In genomic region chr17:76688165-76688622, GRCh38 we compare ENCODE assay signal across 9 cellular contexts. TPM values are rescaled to one million over a fixed set of nuclear protein-coding genes. Genes with fewer than 3 reads are reported as not detected.
DNase-seq lines count a peak whose midpoint lies in the region; ATAC-seq, FAIRE-seq and TF ChIP-seq lines count a peak whose summit lies in the region.
"Had no signal": no experiment of that assay in that cellular context is flagged by ENCODE, and none has a peak within 500 bp of the region (broad histone marks: within the 10 kb centered on the region; RNA-seq: fewer than 3 reads in every experiment).

No MANE protein-coding gene starts in this region.

- H4K20me1 ChIP-seq in HepG2 (ENCODE audit: insufficient read depth, low read length) = no peaks in the 10 kb centered on the region

- peaks cover 0 to 28% of the 10 kb centered on the region in 2 donors for H3K36me3 ChIP-seq in adrenal gland (replicated peaks in 1 of 2)
- peaks cover 3% of the 10 kb centered on the region in 2 experiments; a peak in 4 of 5 replicates for H3K36me3 ChIP-seq in HepG2 (replicated peaks in 1 of 2; ENCODE audit: control insufficient read depth in 1 of 2, insufficient read depth in 2 of 2, low read length in 2 of 2)
- no peaks in the 10 kb centered on the region for H3K36me3 ChIP-seq in transverse colon

- H3K79me2 ChIP-seq in HepG2 (ENCODE audit: insufficient read depth, low read length) = no peaks in the 10 kb centered on the region

- H2AFZ ChIP-seq in HepG2 (ENCODE audit: low read length) = no peak overlapping the region

- TF ChIP-seq EP300 in HepG2 (IDR thresholded peaks at IDR 0.05; ENCODE audit: low read depth in 2 of 2, low read length in 2 of 2) = no peak
- no peak for TF ChIP-seq EP300 in HepG2 (CRISPR knock-in tag; IDR thresholded peaks at IDR 0.05; ENCODE audit: borderline replicate concordance)
- TF ChIP-seq EP300 in transverse colon (IDR thresholded peaks at IDR 0.05; ENCODE audit: low read depth) = no peak

- H3K9me3 ChIP-seq in adrenal gland (replicated peaks in 1 of 3) (no peaks in the 10 kb centered on the region), HepG2 (ENCODE audit: low read length) (no peaks in the 10 kb centered on the region), transverse colon (no peaks in the 10 kb centered on the region)

- POLR2A ChIA-PET in HepG2 (lab: Yijun Ruan, JAX) = interaction anchor here (0.6 to 2.7 kb wide), 8 partner anchors 9 to 306 kb away, joined by 3 to 15 read pairs (median 4); partner anchors contain the start of genes MFSD11 and MXRA7

- no peak overlapping the region for H3K4me3 ChIP-seq in adrenal gland
- H3K4me3 ChIP-seq in HepG2 (replicated peaks in 1 of 3; ENCODE audit: insufficient read depth in 1 of 3, low read depth in 2 of 3, low read length in 3 of 3) = no peak overlapping the region
- no peak overlapping the region for H3K4me3 ChIP-seq in transverse colon

- 0 out of 2 replicates have a peak, but pooled peaks have one; percentile 30 for TF ChIP-seq RAD21 in HepG2 (CRISPR knock-in tag; IDR thresholded peaks at IDR 0.05)

- intact Hi-C loops in adrenal gland (cut with DNase I) = no loop called here
- intact Hi-C loops in HepG2 (cut with micrococcal nuclease; ENCODE audit: unreplicated experiment) = no loop called here
- intact Hi-C loops in transverse colon (cut with DNase I; ENCODE audit: low total_unique reads) = no loop called here

- H3K4me1 ChIP-seq in adrenal gland (replicated peaks in 1 of 2) (peaks cover 21 to 66% of the 10 kb centered on the region in 2 donors), HepG2 (ENCODE audit: insufficient read depth, low read length) (peaks cover 68% of the 10 kb centered on the region), transverse colon (peaks cover 21 to 46% (median 32%) of the 10 kb centered on the region in 4 donors)

- H3K4me2 ChIP-seq in HepG2 (ENCODE audit: low read depth, low read length) = peak overlapping the region; percentile 13; the same call in 1 of the 2 replicates
- H3K4me2 ChIP-seq: KMS-11 had no signal

- FAIRE-seq in HepG2 (lab: Jason Lieb, UNC) = no peak

- TF ChIP-seq CTCF in adrenal gland (IDR thresholded peaks at IDR 0.05) (peak in 3 of 6 experiments; percentile 4 to 11 (median 10)), HepG2 (CRISPR knock-in tag; IDR thresholded peaks at IDR 0.05) (peak; percentile 68), transverse colon (IDR thresholded peaks at IDR 0.05) (no peak)

- H3K27ac ChIP-seq in adrenal gland (peak overlapping the region; percentile 37 to 95 (median 89)), HepG2 (ENCODE audit: extremely low read length, insufficient read depth, low read length) (peak overlapping the region; percentile 54), transverse colon (peak overlapping the region; percentile 65 to 89 (median 84))
- H3K27ac ChIP-seq: KMS-11 had no signal

- WGBS in adrenal gland, 4 donors = 30 to 44% (median 35%) methylated on average over 7 to 11 of the region's 11 CpGs
- 76% methylated on average over 5 of the region's 11 CpGs for WGBS in HepG2 (ENCODE audit: low lambda C conversion rate)
- WGBS in transverse colon (ENCODE audit: low coverage in 1 of 2), 2 donors = 58% methylated on average over 11 of the region's 11 CpGs; no CpG with 5 or more reads in 1 of the 2 donors

- in situ Hi-C loops in HepG2 (cut with HindIII; ENCODE audit: extremely low pct_ligation_motif_present, low pct_unique_long_range_greater_than_20kb) (no loop called here), transverse colon (cut with MboI; ENCODE audit: low pct_ligation_motif_present in 1 of 4, low pct_unique_long_range_greater_than_20kb in 1 of 4, low sequenced_read_pairs in 3 of 4) (no loop called here)

- ATAC-seq in HepG2 (peak; percentile 17), GM21423 (IDR thresholded peaks at IDR 0.05; ENCODE audit: unreplicated experiment) (no peak), HG03432 (IDR thresholded peaks at IDR 0.05; ENCODE audit: unreplicated experiment) (no peak)

- H3K9ac ChIP-seq in HepG2 (ENCODE audit: insufficient read depth, low read depth, low read length) = peak overlapping the region; percentile 11; the same call in 1 of the 2 replicates
- H3K9ac ChIP-seq: KMS-11 had no signal

- CTCF ChIA-PET in HepG2 (lab: Yijun Ruan, JAX; ENCODE audit: low intra/inter-chr PET ratio, low total read pairs) = no interaction called here

- TF ChIP-seq POLR2A in adrenal gland (IDR thresholded peaks at IDR 0.05) (no peak), HepG2 (IDR thresholded peaks at IDR 0.05; ENCODE audit: insufficient read depth in 1 of 2, low read depth in 2 of 2, low read length in 2 of 2) (no peak), transverse colon (IDR thresholded peaks at IDR 0.05) (no peak)

- H3K27me3 ChIP-seq in adrenal gland = no peaks in the 10 kb centered on the region
- no peaks in the 10 kb centered on the region for H3K27me3 ChIP-seq in HepG2 (ENCODE audit: control insufficient read depth in 1 of 2, insufficient read depth in 2 of 2, low read length in 2 of 2)
- no peaks in the 10 kb centered on the region for H3K27me3 ChIP-seq in transverse colon

- DNase-seq in adrenal gland (peak in 6 of 7 donors; percentile 62 to 83 (median 76)), HepG2 (ENCODE audit: low spot score) (no peak), transverse colon (no peak), occipital lobe (lab: John Stamatoyannopoulos, UW) (no peak)
- DNase-seq: activated CD4-positive, alpha-beta memory T cell treated with anti-CD3 and anti-CD28 coated beads for 36 hours had no signal

- TSS peak; percentile 44 for BruUV-seq in HepG2 (replicated peaks; lab: Mats Ljungman, UMichigan)

RNA-seq across cellular contexts. Expression of gene MXRA7, which starts 22.6 kb away (rescaled TPM):
- total RNA-seq in adrenal gland (100 to 1,000 TPM; 200 to 541 (median 356) TPM), HepG2 (2016; rRNA removed; fragmentation: Illumina TruSeq; extraction: Trizol) (28.0 and 44.8 TPM in 2 replicates), transverse colon (100 to 1,000 TPM in 1 of 4 donors, 10 to 100 TPM in 3; 31.0 to 633 (median 52.5) TPM), occipital lobe (34.6 TPM)
- polyA plus RNA-seq in adrenal gland (100 to 1,000 TPM in 2 of 3 donors, 10 to 100 TPM in 1; 81.5 to 573 (median 167) TPM), HepG2 (2011; rRNA removed) (112 and 139 TPM in 2 replicates)
- total RNA-seq in HepG2 (2016; cell fraction: cytosol; rRNA removed; fragmentation: Illumina TruSeq; extraction: Trizol; ENCODE audit: low read depth) = 22.8 and 24.5 TPM in 2 replicates
- total RNA-seq in HepG2 (2016; cell fraction: insoluble cytoplasmic fraction; rRNA removed; fragmentation: Illumina TruSeq; extraction: Trizol) = 30.0 and 44.9 TPM in 2 replicates
- 51.0 and 58.7 TPM in 2 replicates for total RNA-seq in HepG2 (2016; cell fraction: membrane; rRNA removed; fragmentation: Illumina TruSeq; extraction: Trizol)
- total RNA-seq in HepG2 (2016; cell fraction: nucleus; rRNA removed; fragmentation: Illumina TruSeq; extraction: Trizol) = 30.0 and 37.9 TPM in 2 replicates
- polyA plus RNA-seq in HepG2 (2011; cell fraction: cytosol; rRNA removed) = 75.0 and 131 TPM in 2 replicates
- 36.3 and 45.0 TPM in 2 replicates for polyA plus RNA-seq in HepG2 (2011; cell fraction: nucleus; rRNA removed)
- polyA plus RNA-seq in HepG2 (2012) = 131 and 138 TPM in 2 replicates
- polyA plus RNA-seq in HepG2 (2016; cell fraction: cytosol; fragmentation: Illumina TruSeq; extraction: Trizol; ENCODE audit: low read depth) = 36.6 and 41.1 TPM in 2 replicates
- polyA plus RNA-seq in HepG2 (2016; cell fraction: insoluble cytoplasmic fraction; fragmentation: Illumina TruSeq; extraction: Trizol; ENCODE audit: low read depth) = 37.7 and 42.0 TPM in 2 replicates
- 56.2 and 59.4 TPM in 2 replicates for polyA plus RNA-seq in HepG2 (2016; cell fraction: membrane; fragmentation: Illumina TruSeq; extraction: Trizol; ENCODE audit: low read depth)
- 59.5 and 60.5 TPM in 2 replicates for polyA plus RNA-seq in HepG2 (2016; cell fraction: nucleus; fragmentation: Illumina TruSeq; extraction: Trizol; ENCODE audit: insufficient read depth, low read depth)
- 21.9 and 76.0 TPM in 2 replicates for polyA minus RNA-seq in HepG2 (2011; rRNA and poly(A)+ RNA removed; ENCODE audit: low replicate concordance)
- polyA minus RNA-seq in HepG2 (2011; cell fraction: cytosol; rRNA and poly(A)+ RNA removed) = 38.4 and 70.8 TPM in 2 replicates
- 18.8 and 29.5 TPM in 2 replicates for polyA minus RNA-seq in HepG2 (2011; cell fraction: nucleus; rRNA and poly(A)+ RNA removed)

RNA-seq across cellular contexts. Expression of gene JMJD6, which starts 38.2 kb away (rescaled TPM):
- total RNA-seq in adrenal gland (100 to 1,000 TPM in 1 of 8 donors, 10 to 100 TPM in 7; 23.5 to 105 (median 36.3) TPM), HepG2 (2016; rRNA removed; fragmentation: Illumina TruSeq; extraction: Trizol) (41.0 and 49.1 TPM in 2 replicates), transverse colon (10 to 100 TPM; 25.4 to 58.4 (median 26.9) TPM), occipital lobe (20.0 TPM)
- polyA plus RNA-seq in adrenal gland (10 to 100 TPM; 53.7 to 66.9 (median 58.8) TPM), HepG2 (2011; rRNA removed) (33.6 and 36.0 TPM in 2 replicates)
- 9.7 and 10.0 TPM in 2 replicates for total RNA-seq in HepG2 (2016; cell fraction: cytosol; rRNA removed; fragmentation: Illumina TruSeq; extraction: Trizol; ENCODE audit: low read depth)
- 41.7 and 48.0 TPM in 2 replicates for total RNA-seq in HepG2 (2016; cell fraction: insoluble cytoplasmic fraction; rRNA removed; fragmentation: Illumina TruSeq; extraction: Trizol)
- 15.3 and 17.9 TPM in 2 replicates for total RNA-seq in HepG2 (2016; cell fraction: membrane; rRNA removed; fragmentation: Illumina TruSeq; extraction: Trizol)
- total RNA-seq in HepG2 (2016; cell fraction: nucleus; rRNA removed; fragmentation: Illumina TruSeq; extraction: Trizol) = 24.8 and 26.0 TPM in 2 replicates
- 25.2 and 31.5 TPM in 2 replicates for polyA plus RNA-seq in HepG2 (2011; cell fraction: cytosol; rRNA removed)
- polyA plus RNA-seq in HepG2 (2011; cell fraction: nucleus; rRNA removed) = 43.8 and 48.7 TPM in 2 replicates
- polyA plus RNA-seq in HepG2 (2012) = 37.4 and 57.9 TPM in 2 replicates
- 7.4 and 7.7 TPM in 2 replicates for polyA plus RNA-seq in HepG2 (2016; cell fraction: cytosol; fragmentation: Illumina TruSeq; extraction: Trizol; ENCODE audit: low read depth)
- polyA plus RNA-seq in HepG2 (2016; cell fraction: insoluble cytoplasmic fraction; fragmentation: Illumina TruSeq; extraction: Trizol; ENCODE audit: low read depth) = 47.9 and 48.6 TPM in 2 replicates
- 11.8 and 11.9 TPM in 2 replicates for polyA plus RNA-seq in HepG2 (2016; cell fraction: membrane; fragmentation: Illumina TruSeq; extraction: Trizol; ENCODE audit: low read depth)
- 37.6 and 45.3 TPM in 2 replicates for polyA plus RNA-seq in HepG2 (2016; cell fraction: nucleus; fragmentation: Illumina TruSeq; extraction: Trizol; ENCODE audit: insufficient read depth, low read depth)
- 14.9 and 21.3 TPM in 2 replicates for polyA minus RNA-seq in HepG2 (2011; rRNA and poly(A)+ RNA removed; ENCODE audit: low replicate concordance)
- 13.4 and 16.7 TPM in 2 replicates for polyA minus RNA-seq in HepG2 (2011; cell fraction: cytosol; rRNA and poly(A)+ RNA removed)
- 10.3 and 15.4 TPM in 2 replicates for polyA minus RNA-seq in HepG2 (2011; cell fraction: nucleus; rRNA and poly(A)+ RNA removed)

RNA-seq across cellular contexts. Expression of gene METTL23, which starts 38.4 kb away (rescaled TPM):
- total RNA-seq in adrenal gland (10 to 100 TPM; 24.6 to 91.5 (median 37.7) TPM), HepG2 (2016; rRNA removed; fragmentation: Illumina TruSeq; extraction: Trizol) (39.7 and 39.9 TPM in 2 replicates), transverse colon (10 to 100 TPM in 3 of 4 donors, not detected in 1; 11.2 to 34.1 (median 24.7) TPM), occipital lobe (17.8 TPM)
- polyA plus RNA-seq in adrenal gland (10 to 100 TPM; 48.0 to 84.9 (median 54.5) TPM), HepG2 (2011; rRNA removed) (85.4 and 104 TPM in 2 replicates)
- total RNA-seq in HepG2 (2016; cell fraction: cytosol; rRNA removed; fragmentation: Illumina TruSeq; extraction: Trizol; ENCODE audit: low read depth) = 13.8 and 15.1 TPM in 2 replicates
- total RNA-seq in HepG2 (2016; cell fraction: insoluble cytoplasmic fraction; rRNA removed; fragmentation: Illumina TruSeq; extraction: Trizol) = 40.1 and 40.8 TPM in 2 replicates
- 23.4 and 26.9 TPM in 2 replicates for total RNA-seq in HepG2 (2016; cell fraction: membrane; rRNA removed; fragmentation: Illumina TruSeq; extraction: Trizol)
- 28.8 and 32.4 TPM in 2 replicates for total RNA-seq in HepG2 (2016; cell fraction: nucleus; rRNA removed; fragmentation: Illumina TruSeq; extraction: Trizol)
- polyA plus RNA-seq in HepG2 (2011; cell fraction: cytosol; rRNA removed) = 54.2 and 65.9 TPM in 2 replicates
- 68.9 and 70.3 TPM in 2 replicates for polyA plus RNA-seq in HepG2 (2011; cell fraction: nucleus; rRNA removed)
- polyA plus RNA-seq in HepG2 (2012) = 49.3 and 49.6 TPM in 2 replicates
- 16.6 and 18.6 TPM in 2 replicates for polyA plus RNA-seq in HepG2 (2016; cell fraction: cytosol; fragmentation: Illumina TruSeq; extraction: Trizol; ENCODE audit: low read depth)
- polyA plus RNA-seq in HepG2 (2016; cell fraction: insoluble cytoplasmic fraction; fragmentation: Illumina TruSeq; extraction: Trizol; ENCODE audit: low read depth) = 45.5 and 51.2 TPM in 2 replicates
- polyA plus RNA-seq in HepG2 (2016; cell fraction: membrane; fragmentation: Illumina TruSeq; extraction: Trizol; ENCODE audit: low read depth) = 22.2 and 23.6 TPM in 2 replicates
- polyA plus RNA-seq in HepG2 (2016; cell fraction: nucleus; fragmentation: Illumina TruSeq; extraction: Trizol; ENCODE audit: insufficient read depth, low read depth) = 60.8 and 67.8 TPM in 2 replicates
- polyA minus RNA-seq in HepG2 (2011; rRNA and poly(A)+ RNA removed; ENCODE audit: low replicate concordance) = 23.4 and 37.2 TPM in 2 replicates
- 17.2 and 17.6 TPM in 2 replicates for polyA minus RNA-seq in HepG2 (2011; cell fraction: cytosol; rRNA and poly(A)+ RNA removed)
- 17.6 and 22.6 TPM in 2 replicates for polyA minus RNA-seq in HepG2 (2011; cell fraction: nucleus; rRNA and poly(A)+ RNA removed)

RNA-seq across cellular contexts. Expression of gene ST6GALNAC1, which starts 44.6 kb away (rescaled TPM):
- under 1 TPM in 2 of 8 donors, not detected in 6; 0.25 to 0.76 TPM for total RNA-seq in adrenal gland
- polyA plus RNA-seq in adrenal gland = under 1 TPM in 2 of 3 donors, not detected in 1; 0.47 to 0.88 TPM
- not detected in 2 replicates for total RNA-seq in HepG2 (2016; rRNA removed; fragmentation: Illumina TruSeq; extraction: Trizol)
- not detected in 2 replicates for total RNA-seq in HepG2 (2016; cell fraction: cytosol; rRNA removed; fragmentation: Illumina TruSeq; extraction: Trizol; ENCODE audit: low read depth)
- not detected in 2 replicates for total RNA-seq in HepG2 (2016; cell fraction: insoluble cytoplasmic fraction; rRNA removed; fragmentation: Illumina TruSeq; extraction: Trizol)
- not detected in 2 replicates for total RNA-seq in HepG2 (2016; cell fraction: membrane; rRNA removed; fragmentation: Illumina TruSeq; extraction: Trizol)
- not detected in 2 replicates for total RNA-seq in HepG2 (2016; cell fraction: nucleus; rRNA removed; fragmentation: Illumina TruSeq; extraction: Trizol)
- polyA plus RNA-seq in HepG2 (2011; rRNA removed) = not detected in 2 replicates
- not detected in 2 replicates for polyA plus RNA-seq in HepG2 (2011; cell fraction: cytosol; rRNA removed)
- polyA plus RNA-seq in HepG2 (2011; cell fraction: nucleus; rRNA removed) = not detected in 2 replicates
- polyA plus RNA-seq in HepG2 (2012) = not detected in 2 replicates
- polyA plus RNA-seq in HepG2 (2016; cell fraction: cytosol; fragmentation: Illumina TruSeq; extraction: Trizol; ENCODE audit: low read depth) = not detected in 2 replicates
- not detected in 2 replicates for polyA plus RNA-seq in HepG2 (2016; cell fraction: insoluble cytoplasmic fraction; fragmentation: Illumina TruSeq; extraction: Trizol; ENCODE audit: low read depth)
- polyA plus RNA-seq in HepG2 (2016; cell fraction: membrane; fragmentation: Illumina TruSeq; extraction: Trizol; ENCODE audit: low read depth) = not detected in 2 replicates
- polyA plus RNA-seq in HepG2 (2016; cell fraction: nucleus; fragmentation: Illumina TruSeq; extraction: Trizol; ENCODE audit: insufficient read depth, low read depth) = not detected in 2 replicates
- 0.36 and 9.8 TPM in 2 replicates for polyA minus RNA-seq in HepG2 (2011; rRNA and poly(A)+ RNA removed; ENCODE audit: low replicate concordance)
- not detected in 2 replicates for polyA minus RNA-seq in HepG2 (2011; cell fraction: cytosol; rRNA and poly(A)+ RNA removed)
- not detected in 2 replicates for polyA minus RNA-seq in HepG2 (2011; cell fraction: nucleus; rRNA and poly(A)+ RNA removed)
- total RNA-seq in transverse colon = 100 to 1,000 TPM; 121 to 281 (median 182) TPM
- 1.7 TPM for total RNA-seq in occipital lobe
- total RNA-seq: kidney epithelial cell had no signal

RNA-seq across cellular contexts. Expression of gene SRSF2, which starts 48.9 kb away (rescaled TPM):
- total RNA-seq in adrenal gland = 100 to 1,000 TPM; 115 to 242 (median 212) TPM
- 100 to 1,000 TPM; 103 to 269 (median 151) TPM for polyA plus RNA-seq in adrenal gland
- 249 and 319 TPM in 2 replicates for total RNA-seq in HepG2 (2016; rRNA removed; fragmentation: Illumina TruSeq; extraction: Trizol)
- total RNA-seq in HepG2 (2016; cell fraction: cytosol; rRNA removed; fragmentation: Illumina TruSeq; extraction: Trizol; ENCODE audit: low read depth) = 103 and 114 TPM in 2 replicates
- 260 and 312 TPM in 2 replicates for total RNA-seq in HepG2 (2016; cell fraction: insoluble cytoplasmic fraction; rRNA removed; fragmentation: Illumina TruSeq; extraction: Trizol)
- total RNA-seq in HepG2 (2016; cell fraction: membrane; rRNA removed; fragmentation: Illumina TruSeq; extraction: Trizol) = 135 and 140 TPM in 2 replicates
- total RNA-seq in HepG2 (2016; cell fraction: nucleus; rRNA removed; fragmentation: Illumina TruSeq; extraction: Trizol) = 349 and 418 TPM in 2 replicates
- 306 and 308 TPM in 2 replicates for polyA plus RNA-seq in HepG2 (2011; rRNA removed)
- 103 and 169 TPM in 2 replicates for polyA plus RNA-seq in HepG2 (2011; cell fraction: cytosol; rRNA removed)
- polyA plus RNA-seq in HepG2 (2011; cell fraction: nucleus; rRNA removed) = 1,720 and 2,373 TPM in 2 replicates
- polyA plus RNA-seq in HepG2 (2012) = 214 and 282 TPM in 2 replicates
- 77.5 and 85.0 TPM in 2 replicates for polyA plus RNA-seq in HepG2 (2016; cell fraction: cytosol; fragmentation: Illumina TruSeq; extraction: Trizol; ENCODE audit: low read depth)
- 376 and 395 TPM in 2 replicates for polyA plus RNA-seq in HepG2 (2016; cell fraction: insoluble cytoplasmic fraction; fragmentation: Illumina TruSeq; extraction: Trizol; ENCODE audit: low read depth)
- polyA plus RNA-seq in HepG2 (2016; cell fraction: membrane; fragmentation: Illumina TruSeq; extraction: Trizol; ENCODE audit: low read depth) = 116 and 123 TPM in 2 replicates
- polyA plus RNA-seq in HepG2 (2016; cell fraction: nucleus; fragmentation: Illumina TruSeq; extraction: Trizol; ENCODE audit: insufficient read depth, low read depth) = 776 and 819 TPM in 2 replicates
- 243 and 377 TPM in 2 replicates for polyA minus RNA-seq in HepG2 (2011; rRNA and poly(A)+ RNA removed; ENCODE audit: low replicate concordance)
- polyA minus RNA-seq in HepG2 (2011; cell fraction: cytosol; rRNA and poly(A)+ RNA removed) = 59.7 and 82.4 TPM in 2 replicates
- polyA minus RNA-seq in HepG2 (2011; cell fraction: nucleus; rRNA and poly(A)+ RNA removed) = 526 and 551 TPM in 2 replicates
- 1,000 to 10,000 TPM in 1 of 4 donors, 100 to 1,000 TPM in 3; 193 to 1,196 (median 348) TPM for total RNA-seq in transverse colon
- 87.7 TPM for total RNA-seq in occipital lobe

Comparison
In these comparisons a context has a peak if more than half of its experiments do, and no peak if none do; other contexts are left out.
1. DNase-seq: peak in adrenal gland (6 of 7); none in HepG2 (single experiment), transverse colon (single experiment) and occipital lobe (single experiment).
2. Peak in every context shown above with its lines, with median percentiles within 50 percentile points of each other: H3K27ac ChIP-seq.